In the genomic region with DNA sequence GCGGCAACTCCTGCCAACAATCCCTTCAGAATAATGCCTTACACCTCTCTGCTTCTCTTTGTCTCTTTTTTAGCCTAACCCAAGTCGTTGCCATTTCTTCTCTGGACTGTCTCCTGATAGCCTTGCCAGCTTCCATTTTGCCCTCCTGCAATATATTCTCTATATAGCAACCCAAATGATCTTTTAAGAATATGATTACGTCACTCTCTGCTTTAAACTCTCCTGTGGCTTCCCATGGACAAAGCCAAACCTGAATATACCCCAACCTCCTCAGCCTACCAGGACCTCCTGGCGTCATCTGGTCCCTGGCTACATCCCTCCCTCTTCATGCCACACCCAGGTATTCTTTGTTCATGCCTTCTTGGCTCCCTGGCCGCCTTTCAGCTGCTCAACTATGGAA, we compare ENCODE assay signal across 35 cellular contexts.
"Had no signal": no experiment of that assay in that cellular context is flagged by ENCODE, and none has a peak within 500 bp of the region (broad histone marks: within the 10 kb centered on the region; RNA-seq: fewer than 3 reads in every experiment).

No MANE protein-coding gene starts in this region.

- H3K36me3 Mint-ChIP-seq: activated CD8-positive, alpha-beta memory T cell treated with anti-CD3 and anti-CD28 coated beads, Interleukin-2, amount 10 ng/mL, durations not matched to agents 7 days and 5 days; activated naive CD4-positive, alpha-beta T cell treated with anti-CD3 and anti-CD28 coated beads, Interleukin-2, amount 10 ng/mL, durations not matched to agents 7 days and 5 days; activated naive CD8-positive, alpha-beta T cell; activated naive CD8-positive, alpha-beta T cell treated with anti-CD3 and anti-CD28 coated beads, Interleukin-2, amount 10 ng/mL, durations not matched to agents 7 days and 5 days had no signal

- H3K9me3 ChIP-seq: ascending aorta had no signal

- H3K27ac Mint-ChIP-seq: activated B cell treated with CpG ODN at 0.5 μM for 24 hours; activated CD4-positive, alpha-beta memory T cell treated with anti-CD3 and anti-CD28 coated beads, Interleukin-2, amount 10 ng/mL, durations not matched to agents 7 days and 5 days; activated CD8-positive, alpha-beta memory T cell treated with anti-CD3 and anti-CD28 coated beads, Interleukin-2, amount 10 ng/mL, durations not matched to agents 7 days and 5 days; activated CD8-positive, alpha-beta T cell treated with anti-CD3 and anti-CD28 coated beads, Interleukin-2, amount 10 ng/mL, durations not matched to agents 7 days and 5 days; activated naive CD4-positive, alpha-beta T cell treated with anti-CD3 and anti-CD28 coated beads, Interleukin-2, amount 10 ng/mL, durations not matched to agents 7 days and 5 days; activated naive CD4-positive, alpha-beta T cell treated with anti-CD3 and anti-CD28 coated beads, Interleukin-2, amount 50 U/mL, for 24 hours; activated naive CD8-positive, alpha-beta T cell; activated naive CD8-positive, alpha-beta T cell treated with anti-CD3 and anti-CD28 coated beads, Interleukin-2, amount 10 ng/mL, durations not matched to agents 7 days and 5 days; activated naive CD8-positive, alpha-beta T cell treated with anti-CD3 and anti-CD28 coated beads, Interleukin-2, amount 50 U/mL, for 24 hours; activated T-cell treated with anti-CD3 and anti-CD28 coated beads, Interleukin-2, amount 50 U/mL, for 24 hours; activated T-helper 2 cell treated with anti-CD3 and anti-CD28 coated beads, Interferon-gamma antibody, Interleukin-2, Interleukin-4, amounts not matched to agents 10 μg/mL and 5 μg/mL and 100 μg/mL, durations not matched to agents 14 hours and 24 hours and 36 hours; T-helper 1 cell treated with Interleukin-12 subunit alpha and Interleukin-12 subunit beta and Interleukin-4 antibody, amounts not matched to agents 30 μg/mL and 1 μg/mL, for 36 hours; T-helper 2 cell treated with Interferon-gamma antibody and Interleukin-4, amounts not matched to agents 5 μg/mL and 100 μg/mL, for 36 hours had no signal

- H3K36me3 ChIP-seq: ascending aorta, cardiac muscle cell had no signal

- H3K4me1 Mint-ChIP-seq: activated B cell treated with CpG ODN at 0.5 μM for 24 hours; activated CD4-positive, alpha-beta memory T cell treated with anti-CD3 and anti-CD28 coated beads, Interleukin-2, amount 10 ng/mL, durations not matched to agents 7 days and 5 days; activated CD8-positive, alpha-beta memory T cell treated with anti-CD3 and anti-CD28 coated beads, Interleukin-2, amount 10 ng/mL, durations not matched to agents 7 days and 5 days; activated naive CD4-positive, alpha-beta T cell treated with anti-CD3 and anti-CD28 coated beads, Interleukin-2, amount 10 ng/mL, durations not matched to agents 7 days and 5 days; activated naive CD8-positive, alpha-beta T cell treated with anti-CD3 and anti-CD28 coated beads, Interleukin-2, amount 10 ng/mL, durations not matched to agents 7 days and 5 days; brain; central memory CD8-positive, alpha-beta T cell had no signal

- H3K4me3 ChIP-seq: ascending aorta, cardiac muscle cell had no signal

- DNase-seq: activated B cell treated with CpG ODN at 0.5 μM for 24 hours; activated CD4-positive, alpha-beta memory T cell treated with anti-CD3 and anti-CD28 coated beads, Interleukin-2, amount 10 ng/mL, durations not matched to agents 7 days and 5 days; activated CD4-positive, alpha-beta T cell treated with anti-CD3 and anti-CD28 coated beads for 48 hours; activated CD4-positive, alpha-beta T cell treated with anti-CD3 and anti-CD28 coated beads, Interleukin-2, amount 50 U/mL, for 48 hours; activated CD4-positive, CD25-positive, alpha-beta regulatory T cell treated with anti-CD3 and anti-CD28 coated beads, Interleukin-2, amount 50 U/mL, for 72 hours; activated CD8-positive, alpha-beta memory T cell treated with anti-CD3 and anti-CD28 coated beads for 24 hours; activated CD8-positive, alpha-beta memory T cell treated with anti-CD3 and anti-CD28 coated beads, Interleukin-2, amount 10 ng/mL, durations not matched to agents 7 days and 5 days; activated CD8-positive, alpha-beta memory T cell treated with anti-CD3 and anti-CD28 coated beads, Interleukin-2, amount 50 U/mL, for 48 hours; activated CD8-positive, alpha-beta T cell treated with anti-CD3 and anti-CD28 coated beads, Interleukin-2, amount 10 ng/mL, durations not matched to agents 7 days and 5 days; activated effector memory CD4-positive, alpha-beta T cell treated with Interleukin-2 at 50 U/mL for 16 hours; activated gamma-delta T cell; activated naive CD4-positive, alpha-beta T cell treated with anti-CD3 and anti-CD28 coated beads, Interleukin-2, amount 10 ng/mL, durations not matched to agents 7 days and 5 days; activated naive CD4-positive, alpha-beta T cell treated with Interleukin-2 at 50 U/mL for 16 hours; activated naive CD8-positive, alpha-beta T cell treated with anti-CD3 and anti-CD28 coated beads, Interleukin-2, amount 10 ng/mL, durations not matched to agents 7 days and 5 days; activated naive CD8-positive, alpha-beta T cell treated with anti-CD3 and anti-CD28 coated beads, Interleukin-2, amount 50 U/mL, for 24 hours; activated T-cell treated with anti-CD3 and anti-CD28 coated beads, Interleukin-2, amount 50 U/mL, for 24 hours; activated T-cell treated with anti-CD3 and anti-CD28 coated beads, Interleukin-2, amount 50 U/mL, for 48 hours; amygdala; anterior cingulate cortex; caudate nucleus; cerebellar nuclear complex; T-helper 1 cell; T-helper 2 cell; T-helper 9 cell had no signal

- H3K4me3 Mint-ChIP-seq: activated B cell treated with CpG ODN at 0.5 μM for 24 hours; activated CD4-positive, alpha-beta memory T cell treated with anti-CD3 and anti-CD28 coated beads, Interleukin-2, amount 10 ng/mL, durations not matched to agents 7 days and 5 days; activated CD8-positive, alpha-beta memory T cell treated with anti-CD3 and anti-CD28 coated beads, Interleukin-2, amount 10 ng/mL, durations not matched to agents 7 days and 5 days; activated CD8-positive, alpha-beta T cell treated with anti-CD3 and anti-CD28 coated beads, Interleukin-2, amount 10 ng/mL, durations not matched to agents 7 days and 5 days; activated naive CD4-positive, alpha-beta T cell treated with anti-CD3 and anti-CD28 coated beads, Interleukin-2, amount 10 ng/mL, durations not matched to agents 7 days and 5 days; activated naive CD4-positive, alpha-beta T cell treated with anti-CD3 and anti-CD28 coated beads, Interleukin-2, amount 50 U/mL, for 24 hours; activated naive CD8-positive, alpha-beta T cell; activated naive CD8-positive, alpha-beta T cell treated with anti-CD3 and anti-CD28 coated beads, Interleukin-2, amount 10 ng/mL, durations not matched to agents 7 days and 5 days; activated naive CD8-positive, alpha-beta T cell treated with anti-CD3 and anti-CD28 coated beads, Interleukin-2, amount 50 U/mL, for 24 hours; activated T-cell treated with anti-CD3 and anti-CD28 coated beads, Interleukin-2, amount 50 U/mL, for 24 hours; brain; central memory CD8-positive, alpha-beta T cell; T-helper 1 cell treated with Interleukin-12 subunit alpha and Interleukin-12 subunit beta and Interleukin-4 antibody, amounts not matched to agents 30 μg/mL and 1 μg/mL, for 36 hours; T-helper 2 cell treated with Interferon-gamma antibody and Interleukin-4, amounts not matched to agents 5 μg/mL and 100 μg/mL, for 36 hours had no signal

- H3K27ac ChIP-seq: ascending aorta, cardiac muscle cell, VCaP had no signal

- H3K27me3 ChIP-seq: ascending aorta, cardiac muscle cell had no signal

- H3K4me1 ChIP-seq: ascending aorta had no signal

- FAIRE-seq: TTC549 had no signal

- ATAC-seq: activated CD8-positive, alpha-beta memory T cell treated with anti-CD3 and anti-CD28 coated beads, Interleukin-2, amount 10 ng/mL, durations not matched to agents 7 days and 5 days; activated CD8-positive, alpha-beta T cell treated with anti-CD3 and anti-CD28 coated beads, Interleukin-2, amount 10 ng/mL, durations not matched to agents 7 days and 5 days; activated naive CD8-positive, alpha-beta T cell treated with anti-CD3 and anti-CD28 coated beads, Interleukin-2, amount 50 U/mL, for 24 hours had no signal
